ENCODE assay signal across 8 cellular contexts in the genomic region with DNA sequence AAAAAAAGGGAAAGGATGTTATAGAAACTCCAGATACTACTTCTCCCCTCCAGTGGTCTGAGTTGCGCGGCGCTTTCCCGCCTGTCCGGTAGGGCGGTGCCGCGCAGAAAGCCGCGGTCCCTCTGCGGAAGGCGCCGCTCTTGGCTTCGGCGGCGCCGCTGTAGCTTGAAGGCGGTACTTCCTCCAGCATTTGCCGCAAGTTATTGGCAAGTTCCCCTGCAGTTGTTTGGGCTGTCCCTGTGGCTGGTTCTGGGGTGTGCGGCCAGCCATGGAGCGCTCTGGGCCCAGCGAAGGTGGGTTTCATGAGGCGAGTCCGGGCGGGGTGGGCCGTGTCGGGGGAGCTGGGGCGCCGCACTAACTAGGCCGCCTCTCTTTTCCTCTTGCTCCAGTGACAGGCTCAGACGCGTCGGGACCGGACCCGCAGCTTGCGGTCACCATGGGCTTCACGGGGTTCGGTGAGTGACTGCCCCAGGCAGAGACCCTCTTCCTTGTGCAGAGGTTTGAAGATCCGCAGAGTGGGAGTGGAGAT. TPM values are rescaled to one million over a fixed set of nuclear protein-coding genes. Genes with fewer than 3 reads are reported as not detected.
DNase-seq lines count a peak whose midpoint lies in the region; ATAC-seq, FAIRE-seq and TF ChIP-seq lines count a peak whose summit lies in the region.
"Not testable (repeated sequence)": the region's sequence is repeated elsewhere in the genome, so short reads cannot be mapped to it uniquely, and the experiment has no call there.

TSS of gene WDR70 (plus strand) at position 219 of the 529 bp plus-strand sequence. CDS start at position 269, 50 bp downstream.

- FAIRE-seq in D721Med (lab: Jason Lieb, UNC), result not testable (repeated sequence)
- FAIRE-seq in endothelial cell of umbilical vein (lab: Jason Lieb, UNC), result peak; percentile 87

- H3K4me1 ChIP-seq in HUES6 (ENCODE audit: control insufficient read depth, insufficient read depth, low read length); OCI-LY1 (ENCODE audit: insufficient read depth, low read length, severe bottlenecking); endothelial cell of umbilical vein (ENCODE audit: control insufficient read depth, extremely low read depth, insufficient read depth, low read length); mononuclear cell (ENCODE audit: insufficient read depth, low read length): not testable (repeated sequence)

- not testable (repeated sequence) for H4K20me1 ChIP-seq in OCI-LY1 (ENCODE audit: insufficient read depth, low read length); endothelial cell of umbilical vein (replicated peaks; ENCODE audit: control insufficient read depth, extremely low read depth, insufficient read depth, low read length)

- H2AFZ ChIP-seq in OCI-LY1 (ENCODE audit: low read length), result 0 out of 2 replicates have a peak within 1 kb of the TSS, but pooled peaks have one; percentile 44
- H2AFZ ChIP-seq in endothelial cell of umbilical vein (ENCODE audit: low read depth, low read length), result peak within 1 kb of the TSS; percentile 93

- peak; percentile 99 for ATAC-seq in GM21423 (IDR thresholded peaks at IDR 0.05; ENCODE audit: unreplicated experiment)

- H3K9ac ChIP-seq in HUES6 (ENCODE audit: low read length) (peak within 1 kb of the TSS; percentile 71), OCI-LY1 (ENCODE audit: low read length) (peak within 1 kb of the TSS; percentile 87), endothelial cell of umbilical vein (replicated peaks; ENCODE audit: extremely low read depth, insufficient read depth, low read length) (peak within 1 kb of the TSS; percentile 55)

- H3K9me3 ChIP-seq in HUES6 (ENCODE audit: control insufficient read depth, insufficient read depth, low read depth, low read length); OCI-LY1 (ENCODE audit: low read length); endothelial cell of umbilical vein (replicated peaks; ENCODE audit: control insufficient read depth, insufficient read depth, low read length); mononuclear cell (ENCODE audit: low read depth, low read length): not testable (repeated sequence)

- not testable (repeated sequence) for H3K9me1 ChIP-seq in endothelial cell of umbilical vein (replicated peaks; ENCODE audit: control insufficient read depth, extremely low read depth, insufficient read depth, low read length)

- not testable (repeated sequence) for H3K9me2 ChIP-seq in OCI-LY1 (ENCODE audit: low read depth, low read length)

- intact Hi-C loops in endothelial cell of umbilical vein (cut with micrococcal nuclease), result loop anchor here (1.0 kb wide), 1 partner anchor 8 kb away; the partner anchor contains the start of gene NUP155

- peak within 1 kb of the TSS; percentile 76 for H3K4me2 ChIP-seq in OCI-LY1 (ENCODE audit: low read length)
- peak within 1 kb of the TSS; percentile 97 for H3K4me2 ChIP-seq in endothelial cell of umbilical vein (ENCODE audit: insufficient read depth, low read length)

- H3K4me3 ChIP-seq in HUES6 (ENCODE audit: low read depth, low read length) (peak within 1 kb of the TSS; percentile 90), OCI-LY1 (ENCODE audit: low read depth, low read length, poor library complexity, severe bottlenecking) (peak within 1 kb of the TSS; percentile 92), endothelial cell of umbilical vein (replicated peaks in 1 of 3; ENCODE audit: insufficient read depth in 1 of 3, low read depth in 1 of 3, low read length in 3 of 3) (peak within 1 kb of the TSS; percentile 59 to 93 (median 87)), mononuclear cell (ENCODE audit: low read length) (peak within 1 kb of the TSS; percentile 58)

- H3K79me2 ChIP-seq in OCI-LY1 (ENCODE audit: insufficient read depth, low read length); endothelial cell of umbilical vein (ENCODE audit: control insufficient read depth, insufficient read depth, low read length): not testable (repeated sequence)

- dilution Hi-C loops in endothelial cell of umbilical vein (cut with MboI; ENCODE audit: extremely low pct_ligation_motif_present, low sequenced_read_pairs), result not testable (repeated sequence)

- not testable (repeated sequence) for H3K36me3 ChIP-seq in HUES6 (ENCODE audit: control insufficient read depth, insufficient read depth, low read length); OCI-LY1 (ENCODE audit: insufficient read depth, low read length); endothelial cell of umbilical vein (ENCODE audit: control insufficient read depth in 2 of 2, extremely low read depth in 1 of 2, insufficient read depth in 2 of 2, low read length in 2 of 2)

- H3F3A ChIP-seq in OCI-LY1 (ENCODE audit: insufficient read depth, low read length), result not testable (repeated sequence)

- TF ChIP-seq POLR2A in endothelial cell of umbilical vein (IDR thresholded peaks at IDR 0.05; ENCODE audit: low read depth, low read length), result peak; percentile 75

- not testable (repeated sequence) for H3K27me3 ChIP-seq in HUES6 (ENCODE audit: control insufficient read depth, insufficient read depth, low read length); OCI-LY1 (ENCODE audit: insufficient read depth, low read length); endothelial cell of umbilical vein (ENCODE audit: control insufficient read depth in 2 of 2, insufficient read depth in 2 of 2, low read length in 2 of 2); mononuclear cell (ENCODE audit: insufficient read depth, low read length)

- TF ChIP-seq CTCF in D721Med (IDR thresholded peaks at IDR 0.05; ENCODE audit: insufficient read depth, missing control alignments), result peak; percentile 81
- peak; percentile 77 for TF ChIP-seq CTCF in OCI-LY1 (IDR thresholded peaks at IDR 0.05; ENCODE audit: low read length)
- TF ChIP-seq CTCF in endothelial cell of umbilical vein (IDR thresholded peaks at IDR 0.05; ENCODE audit: extremely low read depth in 1 of 2, insufficient read depth in 1 of 2, low read depth in 1 of 2, low read length in 2 of 2), result peak; percentile 66 to 69

- BruUV-seq in endothelial cell of umbilical vein (replicated peaks; lab: Mats Ljungman, UMichigan), result not testable (repeated sequence)

- CTCF ChIA-PET in endothelial cell of umbilical vein (lab: Charles Lee), result interaction anchor here (1.2 to 1.9 kb wide), 2 partner anchors 8 to 34 kb away, joined by 8 to 24 read pairs; partner anchors contain the start of gene NUP155

- H3K27ac ChIP-seq in HUES6 (ENCODE audit: low read depth, low read length); OCI-LY1 (ENCODE audit: low read depth, low read length, poor library complexity, severe bottlenecking): not testable (repeated sequence)
- peak within 1 kb of the TSS; percentile 23 for H3K27ac ChIP-seq in endothelial cell of umbilical vein (ENCODE audit: insufficient read depth, low read depth, low read length)

- peak; percentile 45 for DNase-seq in D721Med (ENCODE audit: insufficient read length, low spot score)
- peak; percentile 75 for DNase-seq in activated CD8-positive, alpha-beta memory T cell treated with anti-CD3 and anti-CD28 coated beads, Interleukin-2, amount 50 U/mL, for 4 hours
- DNase-seq in endothelial cell of umbilical vein (ENCODE audit: low read depth, low spot score), result peak; percentile 94
- DNase-seq in stimulated activated CD8-positive, alpha-beta memory T cell treated with anti-CD3 and anti-CD28 coated beads, Interleukin-4, amount 100 ng/mL, for 1 hour (ENCODE audit: low read depth in 2 of 2, low spot score in 1 of 2), result peak; percentile 48 to 65

- POLR2A ChIA-PET in endothelial cell of umbilical vein (lab: Charles Lee), result interaction anchor here (0.7 to 1.9 kb wide), 2 partner anchors 8 to 979 kb away, joined by 5 to 17 read pairs; partner anchors contain the start of gene NUP155

TF ChIP-seq in endothelial cell of umbilical vein, 7 proteins besides CTCF, POLR2A, EP300 and RAD21:
- TF ChIP-seq POLR2AphosphoS5 (IDR thresholded peaks at IDR 0.05; ENCODE audit: insufficient read depth, low read depth, low read length), result peak; percentile 72
TF ChIP-seq in endothelial cell of umbilical vein: peak in this region for 1; not testable (repeated sequence) for 6.

RNA-seq across cellular contexts. Expression of gene WDR70, which starts in this region (rescaled TPM):
- total RNA-seq in endothelial cell of umbilical vein, result 33.1 and 37.3 TPM in 2 replicates
- polyA plus RNA-seq in endothelial cell of umbilical vein, result 6.7 and 8.4 TPM in 2 replicates
- polyA plus RNA-seq in endothelial cell of umbilical vein (2011; cell fraction: cytosol; rRNA removed), result 7.2 and 9.0 TPM in 2 replicates
- polyA plus RNA-seq in endothelial cell of umbilical vein (2011; cell fraction: nucleus; rRNA removed), result 22.6 and 24.0 TPM in 2 replicates
- 28.9 and 33.0 TPM in 2 replicates for polyA plus RNA-seq in endothelial cell of umbilical vein (2012)
- polyA minus RNA-seq in endothelial cell of umbilical vein, result 23.8 and 25.6 TPM in 2 replicates
- 30.6 TPM for polyA minus RNA-seq in endothelial cell of umbilical vein (2011; cell fraction: cytosol; rRNA and poly(A)+ RNA removed)
- 45.6 and 57.4 TPM in 2 replicates for polyA minus RNA-seq in endothelial cell of umbilical vein (2011; cell fraction: nucleus; rRNA and poly(A)+ RNA removed)
- total RNA-seq in mononuclear cell, result 21.5 TPM
